Comparison of ENCODE assay signal across 1 cellular context in genomic region chr14:100358396-100358795, GRCh38.
TF ChIP-seq lines count a peak whose summit lies in the region.

No MANE protein-coding gene starts in this region.

TF ChIP-seq in GM12878, 131 proteins besides CTCF, POLR2A, EP300 and RAD21:
- TF ChIP-seq MTA2 (IDR thresholded peaks at IDR 0.05; ENCODE audit: low read depth) = peak; percentile 63; the same call in 1 of the 2 replicates
- TF ChIP-seq IKZF1 (conservative IDR thresholded peaks at IDR 0.05) = no peak
- no peak for TF ChIP-seq DPF2 (IDR thresholded peaks at IDR 0.05)
- TF ChIP-seq CEBPZ (IDR thresholded peaks at IDR 0.05; ENCODE audit: low read depth, low read length) = no peak
- no peak for TF ChIP-seq HDGF (IDR thresholded peaks at IDR 0.05)
- no peak for TF ChIP-seq GABPA (IDR thresholded peaks at IDR 0.05; ENCODE audit: low read depth)
- TF ChIP-seq PKNOX1 (IDR thresholded peaks at IDR 0.05) = peak; percentile 62
- TF ChIP-seq CHD4 (IDR thresholded peaks at IDR 0.05) = no peak
- no peak for TF ChIP-seq E4F1 (IDR thresholded peaks at IDR 0.05; ENCODE audit: borderline replicate concordance, partially characterized antibody)
- TF ChIP-seq SIN3A (IDR thresholded peaks at IDR 0.05; ENCODE audit: low read depth, low read length) = no peak
- TF ChIP-seq ZBTB4 (CRISPR knock-in tag; IDR thresholded peaks at IDR 0.05) = no peak
- peak; percentile 46; the same call in 1 of the 2 replicates for TF ChIP-seq ATF7 (IDR thresholded peaks at IDR 0.05; ENCODE audit: low read depth)
- TF ChIP-seq CUX1 (IDR thresholded peaks at IDR 0.05; ENCODE audit: insufficient replicate concordance, low read depth, low read length) = peak; percentile 73
- TF ChIP-seq ZNF384 (IDR thresholded peaks at IDR 0.05; ENCODE audit: borderline replicate concordance, low read depth, low read length) = no peak
- no peak for TF ChIP-seq HCFC1 (IDR thresholded peaks at IDR 0.05; ENCODE audit: low read length)
- TF ChIP-seq RUNX3 (IDR thresholded peaks at IDR 0.05; ENCODE audit: low read length) = peak; percentile 63
- peak; percentile 65; the same call in 1 of the 2 replicates for TF ChIP-seq MLLT1 (IDR thresholded peaks at IDR 0.05)
